Comparison of ENCODE assay signal across 16 cellular contexts in genomic region chr10:11212285-11212684, GRCh38.
DNase-seq lines count a peak whose midpoint lies in the region; ATAC-seq, FAIRE-seq and TF ChIP-seq lines count a peak whose summit lies in the region.
"Had no signal": no experiment of that assay in that cellular context is flagged by ENCODE, and none has a peak within 500 bp of the region (broad histone marks: within the 10 kb centered on the region; RNA-seq: fewer than 3 reads in every experiment).

No MANE protein-coding gene starts in this region.

- no peaks in the 10 kb centered on the region for H3K9me3 Mint-ChIP-seq in activated CD4-positive, alpha-beta T cell treated with anti-CD3 and anti-CD28 coated beads, Interleukin-2, amount 10 ng/mL, durations not matched to agents 24 days and 14 days
- no peaks in the 10 kb centered on the region for H3K9me3 Mint-ChIP-seq in CD4-positive, alpha-beta T cell
- H3K9me3 Mint-ChIP-seq in activated T-helper 2 cell treated with anti-CD3 and anti-CD28 coated beads, Interferon-gamma antibody, Interleukin-2, Interleukin-4, amounts not matched to agents 10 μg/mL and 5 μg/mL and 100 μg/mL, durations not matched to agents 14 hours and 24 hours and 36 hours = no peaks in the 10 kb centered on the region
- peaks cover 0 to 2% (median 0%) of the 10 kb centered on the region in 11 donors for H3K9me3 Mint-ChIP-seq in naive thymus-derived CD4-positive, alpha-beta T cell

- peak overlapping the region; percentile 60 for H3K27ac ChIP-seq in CD4-positive, alpha-beta T cell (ENCODE audit: low read depth, low read length)
- H3K27ac ChIP-seq in naive thymus-derived CD4-positive, alpha-beta T cell (ENCODE audit: low read depth, low read length) = peak overlapping the region; percentile 70
- H3K27ac ChIP-seq: breast epithelium, SJSA1 had no signal

- peaks cover under 1 to 56% (median 1%) of the 10 kb centered on the region in 3 experiments for H3K36me3 ChIP-seq in naive thymus-derived CD4-positive, alpha-beta T cell (ENCODE audit: control insufficient read depth in 2 of 3, insufficient read depth in 3 of 3, low read length in 3 of 3)
- H3K36me3 ChIP-seq: breast epithelium, SJSA1 had no signal

- TF ChIP-seq CTCF in CD4-positive, alpha-beta T cell (IDR thresholded peaks at IDR 0.05) = no peak

- H3K9me3 ChIP-seq in CD4-positive, alpha-beta T cell (ENCODE audit: control insufficient read depth, low read length) = no peaks in the 10 kb centered on the region
- H3K9me3 ChIP-seq in naive thymus-derived CD4-positive, alpha-beta T cell (ENCODE audit: control insufficient read depth in 2 of 3, low read length in 3 of 3) = no peaks in the 10 kb centered on the region
- H3K9me3 ChIP-seq: breast epithelium, SJSA1 had no signal

- peak overlapping the region; percentile 97 for H3K27ac Mint-ChIP-seq in activated CD4-positive, alpha-beta T cell treated with anti-CD3 and anti-CD28 coated beads, Interleukin-2, amount 10 ng/mL, durations not matched to agents 24 days and 14 days
- peak overlapping the region; percentile 81 for H3K27ac Mint-ChIP-seq in CD4-positive, alpha-beta T cell
- peak overlapping the region; percentile 99 for H3K27ac Mint-ChIP-seq in activated T-helper 2 cell treated with anti-CD3 and anti-CD28 coated beads, Interferon-gamma antibody, Interleukin-2, Interleukin-4, amounts not matched to agents 10 μg/mL and 5 μg/mL and 100 μg/mL, durations not matched to agents 14 hours and 24 hours and 36 hours
- peak overlapping the region; percentile 53 to 95 (median 86) for H3K27ac Mint-ChIP-seq in naive thymus-derived CD4-positive, alpha-beta T cell

- POLR2A ChIA-PET in CD4-positive, alpha-beta T cell (lab: Charles Lee) = interaction anchor here (1.1 kb wide), 2 partner anchors 14 to 37 kb away, joined by 3 to 4 read pairs; no protein-coding TSS in a partner anchor
- POLR2A ChIA-PET in naive thymus-derived CD4-positive, alpha-beta T cell (lab: Charles Lee) = interaction anchor here (0.7 kb wide), 1 partner anchor 23 kb away, joined by 3 read pairs; no protein-coding TSS in a partner anchor

- H3K27me3 Mint-ChIP-seq in activated CD4-positive, alpha-beta T cell treated with anti-CD3 and anti-CD28 coated beads, Interleukin-2, amount 10 ng/mL, durations not matched to agents 24 days and 14 days = no peaks in the 10 kb centered on the region
- H3K27me3 Mint-ChIP-seq in CD4-positive, alpha-beta T cell = no peaks in the 10 kb centered on the region
- H3K27me3 Mint-ChIP-seq in activated T-helper 2 cell treated with anti-CD3 and anti-CD28 coated beads, Interferon-gamma antibody, Interleukin-2, Interleukin-4, amounts not matched to agents 10 μg/mL and 5 μg/mL and 100 μg/mL, durations not matched to agents 14 hours and 24 hours and 36 hours (ENCODE audit: low read depth) = no peaks in the 10 kb centered on the region
- no peaks in the 10 kb centered on the region for H3K27me3 Mint-ChIP-seq in naive thymus-derived CD4-positive, alpha-beta T cell

- CTCF ChIA-PET in CD4-positive, alpha-beta T cell (lab: Charles Lee) = interaction anchor here (0.7 to 1.1 kb wide), 2 partner anchors 16 to 30 kb away, joined by 3 to 4 read pairs; no protein-coding TSS in a partner anchor
- CTCF ChIA-PET in naive thymus-derived CD4-positive, alpha-beta T cell (lab: Charles Lee) = interaction anchor here (0.9 kb wide), 1 partner anchor 14 kb away, joined by 3 read pairs; no protein-coding TSS in a partner anchor

- FAIRE-seq in HTR-8/SVneo (lab: Jason Lieb, UNC) = no peak
- FAIRE-seq: A204.1 had no signal

- no peaks in the 10 kb centered on the region for H3K27me3 ChIP-seq in CD4-positive, alpha-beta T cell (ENCODE audit: control insufficient read depth, insufficient read depth, low read length)
- H3K27me3 ChIP-seq in naive thymus-derived CD4-positive, alpha-beta T cell (ENCODE audit: control insufficient read depth in 2 of 2, insufficient read depth in 2 of 2, low read length in 2 of 2) = no peaks in the 10 kb centered on the region
- H3K27me3 ChIP-seq: breast epithelium had no signal

- no peak for ATAC-seq in CD4-positive, alpha-beta T cell (ENCODE audit: poor library complexity)
- ATAC-seq in naive thymus-derived CD4-positive, alpha-beta T cell = peak; percentile 9
- no peak for ATAC-seq in GM21367 (IDR thresholded peaks at IDR 0.05; ENCODE audit: unreplicated experiment)
- ATAC-seq: PC-3 had no signal

- H3K4me1 ChIP-seq in naive thymus-derived CD4-positive, alpha-beta T cell (ENCODE audit: control insufficient read depth in 2 of 2, insufficient read depth in 2 of 2, low read length in 2 of 2) = peaks cover 81 to 86% of the 10 kb centered on the region in 2 donors
- H3K4me1 ChIP-seq: breast epithelium, SJSA1 had no signal

- peaks cover 85% of the 10 kb centered on the region for H3K4me1 Mint-ChIP-seq in activated CD4-positive, alpha-beta T cell treated with anti-CD3 and anti-CD28 coated beads, Interleukin-2, amount 10 ng/mL, durations not matched to agents 24 days and 14 days
- H3K4me1 Mint-ChIP-seq in CD4-positive, alpha-beta T cell (ENCODE audit: low read depth) = peaks cover 98% of the 10 kb centered on the region
- peaks cover 91% of the 10 kb centered on the region for H3K4me1 Mint-ChIP-seq in activated T-helper 2 cell treated with anti-CD3 and anti-CD28 coated beads, Interferon-gamma antibody, Interleukin-2, Interleukin-4, amounts not matched to agents 10 μg/mL and 5 μg/mL and 100 μg/mL, durations not matched to agents 14 hours and 24 hours and 36 hours (ENCODE audit: low read depth)
- H3K4me1 Mint-ChIP-seq in naive thymus-derived CD4-positive, alpha-beta T cell = peaks cover 82 to 100% (median 96%) of the 10 kb centered on the region in 7 donors

- H3K36me3 Mint-ChIP-seq in activated CD4-positive, alpha-beta T cell treated with anti-CD3 and anti-CD28 coated beads, Interleukin-2, amount 10 ng/mL, durations not matched to agents 24 days and 14 days (ENCODE audit: low read depth) = peaks cover 71% of the 10 kb centered on the region
- peaks cover 97% of the 10 kb centered on the region for H3K36me3 Mint-ChIP-seq in CD4-positive, alpha-beta T cell (ENCODE audit: low read depth)
- peaks cover 97% of the 10 kb centered on the region for H3K36me3 Mint-ChIP-seq in activated T-helper 2 cell treated with anti-CD3 and anti-CD28 coated beads, Interferon-gamma antibody, Interleukin-2, Interleukin-4, amounts not matched to agents 10 μg/mL and 5 μg/mL and 100 μg/mL, durations not matched to agents 14 hours and 24 hours and 36 hours (ENCODE audit: low read depth)
- H3K36me3 Mint-ChIP-seq in naive thymus-derived CD4-positive, alpha-beta T cell = peaks cover 7 to 60% (median 37%) of the 10 kb centered on the region in 5 donors

- intact Hi-C loops in activated CD4-positive, alpha-beta T cell treated with anti-CD3 and anti-CD28 coated beads, Interleukin-2, amount 10 ng/mL, durations not matched to agents 24 days and 14 days (cut with micrococcal nuclease) = loop anchor here (1.0 kb wide), 1 partner anchor 14 kb away; no protein-coding TSS in a partner anchor
- intact Hi-C loops in CD4-positive, alpha-beta T cell (cut with DNase I, micrococcal nuclease) = loop anchor here in 1 of 2 experiments (2.0 to 5.0 kb wide), 2 partner anchors 15 to 35 kb away; no protein-coding TSS in a partner anchor
- intact Hi-C loops in activated T-helper 2 cell treated with anti-CD3 and anti-CD28 coated beads, Interferon-gamma antibody, Interleukin-2, Interleukin-4, amounts not matched to agents 10 μg/mL and 5 μg/mL and 100 μg/mL, durations not matched to agents 14 hours and 24 hours and 36 hours (cut with micrococcal nuclease) = no loop called here
- intact Hi-C loops in naive thymus-derived CD4-positive, alpha-beta T cell (cut with micrococcal nuclease) = no loop called here

- peak overlapping the region; percentile 48 for H3K4me3 Mint-ChIP-seq in activated CD4-positive, alpha-beta T cell treated with anti-CD3 and anti-CD28 coated beads, Interleukin-2, amount 10 ng/mL, durations not matched to agents 24 days and 14 days
- H3K4me3 Mint-ChIP-seq in CD4-positive, alpha-beta T cell = peak overlapping the region; percentile 59
- peak overlapping the region; percentile 31 for H3K4me3 Mint-ChIP-seq in activated T-helper 2 cell treated with anti-CD3 and anti-CD28 coated beads, Interferon-gamma antibody, Interleukin-2, Interleukin-4, amounts not matched to agents 10 μg/mL and 5 μg/mL and 100 μg/mL, durations not matched to agents 14 hours and 24 hours and 36 hours (ENCODE audit: low read depth)
- peak overlapping the region in 9 of 10 donors; percentile 16 to 86 (median 56) for H3K4me3 Mint-ChIP-seq in naive thymus-derived CD4-positive, alpha-beta T cell

- no peak overlapping the region for H3K4me3 ChIP-seq in naive thymus-derived CD4-positive, alpha-beta T cell (ENCODE audit: low read length)
- H3K4me3 ChIP-seq: breast epithelium, SJSA1 had no signal

- DNase-seq in activated CD4-positive, alpha-beta T cell treated with anti-CD3 and anti-CD28 coated beads, Interleukin-2, amount 10 ng/mL, durations not matched to agents 24 days and 14 days = no peak
- no peak for DNase-seq in activated CD4-positive, alpha-beta T cell treated with anti-CD3 and anti-CD28 coated beads for 4 hours
- DNase-seq in CD4-positive, alpha-beta T cell = no peak
- no peak for DNase-seq in activated T-helper 2 cell treated with anti-CD3 and anti-CD28 coated beads, Interferon-gamma antibody, Interleukin-2, Interleukin-4, amounts not matched to agents 10 μg/mL and 5 μg/mL and 100 μg/mL, durations not matched to agents 14 hours and 24 hours and 36 hours (ENCODE audit: low spot score)
- DNase-seq in naive thymus-derived CD4-positive, alpha-beta T cell = no peak
- no peak for DNase-seq in HTR-8/SVneo (ENCODE audit: insufficient read length, low spot score)
- DNase-seq in central memory CD4-positive, alpha-beta T cell = no peak
- DNase-seq: Karpas-422, NCI-H1092 treated with DMSO at 0.1 percent for 48 hours, NCI-H2171, NCI-H774, PC-3 had no signal
